Comparison of ENCODE assay signal across 8 cellular contexts in genomic region chr2:95192891-95193290, GRCh38. TPM values are rescaled to one million over a fixed set of nuclear protein-coding genes. Genes with fewer than 3 reads are reported as not detected.
DNase-seq lines count a peak whose midpoint lies in the region; ATAC-seq and TF ChIP-seq lines count a peak whose summit lies in the region.
"Not testable (repeated sequence)": the region's sequence is repeated elsewhere in the genome, so short reads cannot be mapped to it uniquely, and the experiment has no call there.

No MANE protein-coding gene starts in this region.

- not testable (repeated sequence) for H3K4me3 Mint-ChIP-seq in nephron progenitor cell

- not testable (repeated sequence) for TF ChIP-seq POLR2A in Peyer's patch (IDR thresholded peaks at IDR 0.05); heart left ventricle (IDR thresholded peaks at IDR 0.05)

- H3K27ac Mint-ChIP-seq in nephron progenitor cell, result not testable (repeated sequence)

- ATAC-seq in heart left ventricle, result not testable (repeated sequence)

- TF ChIP-seq CTCF in A673 (conservative IDR thresholded peaks at IDR 0.05; ENCODE audit: low read depth, low read length) (peak; percentile 49), GM13977 (IDR thresholded peaks at IDR 0.05; ENCODE audit: extremely low read depth, insufficient read depth, missing control alignments) (peak; percentile 62), Peyer's patch (IDR thresholded peaks at IDR 0.05) (peak in 5 of 6 experiments; percentile 12 to 64 (median 61)), brain microvascular endothelial cell (IDR thresholded peaks at IDR 0.05; ENCODE audit: low read depth, low read length, missing control alignments) (peak; percentile 65), heart left ventricle (IDR thresholded peaks at IDR 0.05) (peak; percentile 37 to 69 (median 60)), nephron progenitor cell (IDR thresholded peaks at IDR 0.05) (peak; percentile 52)

- CTCF ChIA-PET in A673 (lab: Charles Lee), result interaction anchor here (0.7 kb wide), 1 partner anchor 58 kb away, joined by 3 read pairs; no protein-coding TSS in a partner anchor

- peaks cover 34% of the 10 kb centered on the region for H3K27me3 Mint-ChIP-seq in nephron progenitor cell (ENCODE audit: low read depth, poor library complexity)

- not testable (repeated sequence) for H3K36me3 Mint-ChIP-seq in nephron progenitor cell (ENCODE audit: low read depth)

- peak; percentile 35 for DNase-seq in A673 (ENCODE audit: low spot score)
- DNase-seq in GM13977 (ENCODE audit: low spot score), result not testable (repeated sequence)
- DNase-seq in Peyer's patch, result peak; percentile 22 to 85 (median 59)
- DNase-seq in activated CD8-positive, alpha-beta memory T cell treated with anti-CD3 and anti-CD28 coated beads for 24 hours, result peak; percentile 72
- peak; percentile 52 for DNase-seq in brain microvascular endothelial cell
- peak; percentile 44 to 81 (median 62) for DNase-seq in heart left ventricle
- DNase-seq in nephron progenitor cell, result peak; percentile 68
- DNase-seq in stimulated activated CD4-positive, alpha-beta T cell treated with anti-CD3 and anti-CD28 coated beads, TNF-alpha, amount 100 ng/mL, for 4 hours (ENCODE audit: low read depth in 3 of 3), result peak in 2 of 3 experiments; percentile 3 to 24

- not testable (repeated sequence) for H3K4me1 Mint-ChIP-seq in nephron progenitor cell

- H3K4me1 ChIP-seq in A673 (ENCODE audit: insufficient read depth, low read length, poor library complexity, severe bottlenecking); Peyer's patch; heart left ventricle: not testable (repeated sequence)

- not testable (repeated sequence) for H3K36me3 ChIP-seq in A673 (ENCODE audit: insufficient read depth, low read length, poor library complexity, severe bottlenecking); Peyer's patch; brain microvascular endothelial cell (replicated peaks); heart left ventricle

- H3K9me3 ChIP-seq in A673 (ENCODE audit: low read depth, low read length, poor library complexity, severe bottlenecking); Peyer's patch; heart left ventricle: not testable (repeated sequence)

- BruUV-seq in A673 (replicated peaks; lab: Mats Ljungman, UMichigan), result not testable (repeated sequence)

- peaks cover 45% of the 10 kb centered on the region for H3K9me3 Mint-ChIP-seq in nephron progenitor cell

- 1 to 4% (median 3%) methylated on average over 11 to 12 of the region's 12 CpGs for WGBS in heart left ventricle, 4 donors

- H3K4me3 ChIP-seq in A673 (ENCODE audit: low read depth, low read length, poor library complexity, severe bottlenecking); Peyer's patch; brain microvascular endothelial cell (ENCODE audit: low read depth, low read length); heart left ventricle: not testable (repeated sequence)

- not testable (repeated sequence) for H3K27me3 ChIP-seq in A673 (replicated peaks; ENCODE audit: insufficient read depth, low read depth, low read length, poor library complexity); Peyer's patch; brain microvascular endothelial cell (replicated peaks); heart left ventricle

- not testable (repeated sequence) for H3K27ac ChIP-seq in A673 (ENCODE audit: low read depth, low read length, poor library complexity, severe bottlenecking); Peyer's patch; brain microvascular endothelial cell; heart left ventricle

- intact Hi-C loops in A673 (cut with micrococcal nuclease; ENCODE audit: unreplicated experiment) (loop anchor here (10.0 kb wide), 1 partner anchor 532 kb away; no protein-coding TSS in a partner anchor), heart left ventricle (cut with DNase I) (loop anchor here in 3 of 10 donors (5.0 to 10.0 kb wide), 2 partner anchors 122 to 124 kb away; no protein-coding TSS in a partner anchor)

- in situ Hi-C loops in GM13977 (cut with MboI; ENCODE audit: low pct_unique_long_range_greater_than_20kb, low sequenced_read_pairs, unreplicated experiment); brain microvascular endothelial cell (cut with HindIII; ENCODE audit: low pct_ligation_motif_present, low sequenced_read_pairs): not testable (repeated sequence)

- POLR2A ChIA-PET in A673 (lab: Charles Lee; ENCODE audit: low non-redundant PET), result not testable (repeated sequence)

RNA-seq across cellular contexts. Expression of gene ZNF892, which starts 14.4 kb away (rescaled TPM):
- total RNA-seq in A673 (2021), result 7.2 and 8.2 TPM in 2 replicates
- 10 to 100 TPM in 1 of 4 donors, 1 to 10 TPM in 3; 2.7 to 16.5 (median 6.6) TPM for total RNA-seq in Peyer's patch
- total RNA-seq in heart left ventricle, result 1 to 10 TPM; 2.0 to 4.9 (median 3.7) TPM
- 1 to 10 TPM; 1.2 to 1.3 TPM for polyA plus RNA-seq in heart left ventricle

RNA-seq across cellular contexts. Expression of gene ZNF2, which starts 27.3 kb away (rescaled TPM):
- total RNA-seq in A673 (2021) (4.6 and 5.6 TPM in 2 replicates), Peyer's patch (1 to 10 TPM in 3 of 4 donors, not detected in 1; 3.2 to 3.8 (median 3.7) TPM), heart left ventricle (1 to 10 TPM; 2.5 to 5.9 (median 3.5) TPM)
- polyA plus RNA-seq in heart left ventricle, result 1 to 10 TPM; 1.2 to 2.0 TPM

RNA-seq across cellular contexts. Expression of gene ZNF514, which starts 33.2 kb away (rescaled TPM):
- total RNA-seq in A673 (2021), result 14.4 and 17.0 TPM in 2 replicates
- total RNA-seq in Peyer's patch, result 10 to 100 TPM; 14.2 to 52.0 (median 23.6) TPM
- 10 to 100 TPM in 6 of 9 donors, 1 to 10 TPM in 3; 6.1 to 16.8 (median 11.2) TPM for total RNA-seq in heart left ventricle
- polyA plus RNA-seq in heart left ventricle, result 10 to 100 TPM in 1 of 2 donors, 1 to 10 TPM in 1; 7.4 to 11.9 TPM
